Comparison of ENCODE assay signal across 20 cellular contexts in the genomic region with DNA sequence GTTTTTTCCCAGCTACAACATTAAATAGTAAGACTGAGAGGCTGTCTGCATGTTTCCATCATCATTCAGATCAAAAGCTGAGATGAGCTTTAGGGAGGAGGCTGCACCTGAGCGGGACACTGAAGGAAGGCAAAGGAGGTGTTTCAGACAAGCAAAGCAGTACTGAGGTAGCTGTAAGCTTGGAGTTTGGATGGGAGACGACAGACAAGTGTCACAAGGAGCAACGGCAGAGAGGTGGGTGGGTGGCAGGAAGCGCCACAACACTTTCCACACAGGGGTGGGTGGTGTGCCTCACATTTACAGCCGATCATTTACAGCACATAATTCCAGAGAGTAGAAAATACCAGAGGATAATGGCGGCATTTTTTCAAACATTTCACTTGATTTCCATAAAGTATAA.
"Had no signal": no experiment of that assay in that cellular context is flagged by ENCODE, and none has a peak within 500 bp of the region (broad histone marks: within the 10 kb centered on the region; RNA-seq: fewer than 3 reads in every experiment).

No MANE protein-coding gene starts in this region.

- H3K27me3 Mint-ChIP-seq: activated B cell treated with CpG ODN at 0.5 μM for 24 hours; activated naive CD4-positive, alpha-beta T cell treated with anti-CD3 and anti-CD28 coated beads, Interleukin-2, amount 10 ng/mL, durations not matched to agents 7 days and 5 days had no signal

- DNase-seq: activated B cell treated with CpG ODN at 0.5 μM for 24 hours; activated CD4-positive, alpha-beta T cell treated with anti-CD3 and anti-CD28 coated beads for 4 hours; activated effector memory CD4-positive, alpha-beta T cell treated with Interleukin-2 at 50 U/mL for 16 hours; activated naive CD4-positive, alpha-beta T cell treated with anti-CD3 and anti-CD28 coated beads, Interleukin-2, amount 10 ng/mL, durations not matched to agents 7 days and 5 days; activated T-cell treated with anti-CD3 and anti-CD28 coated beads, Interleukin-2, amount 50 U/mL, for 4 hours; brain microvascular endothelial cell; colonic mucosa; glutamatergic neuron; hippocampal formation; occipital lobe; right lobe of liver; stimulated activated CD4-positive, alpha-beta T cell treated with anti-CD3 and anti-CD28 coated beads, Interleukin-2, amount 100 ng/mL, for 48 hours; stimulated activated CD8-positive, alpha-beta memory T cell treated with anti-CD3 and anti-CD28 coated beads, Interleukin-4, amount 100 ng/mL, for 48 hours; stimulated activated naive CD4-positive, alpha-beta T cell treated with Interleukin-2 at 50 U/mL for 16 hours; substantia nigra; thyroid gland had no signal

- H3K4me3 ChIP-seq: ascending aorta, colonic mucosa, esophagus muscularis mucosa, right lobe of liver, thyroid gland had no signal

- ATAC-seq: activated T-cell treated with anti-CD3 and anti-CD28 coated beads, Interleukin-2, amount 50 U/mL, for 4 hours; right lobe of liver had no signal

- H3K9me3 ChIP-seq: ascending aorta, colonic mucosa, esophagus muscularis mucosa, right lobe of liver, thyroid gland had no signal

- H3K27me3 ChIP-seq: ascending aorta, brain microvascular endothelial cell, colonic mucosa, esophagus muscularis mucosa, right lobe of liver, thyroid gland had no signal

- H3K36me3 ChIP-seq: colonic mucosa had no signal

- H3K4me1 Mint-ChIP-seq: neural crest cell had no signal

- H3K4me3 Mint-ChIP-seq: activated B cell treated with CpG ODN at 0.5 μM for 24 hours; activated naive CD4-positive, alpha-beta T cell treated with anti-CD3 and anti-CD28 coated beads, Interleukin-2, amount 10 ng/mL, durations not matched to agents 7 days and 5 days; activated T-cell treated with anti-CD3 and anti-CD28 coated beads, Interleukin-2, amount 50 U/mL, for 4 hours; neural crest cell; T-helper 1 cell treated with Interleukin-12 subunit alpha and Interleukin-12 subunit beta and Interleukin-4 antibody, amounts not matched to agents 30 μg/mL and 1 μg/mL, for 36 hours had no signal

- H3K27ac Mint-ChIP-seq: activated B cell treated with CpG ODN at 0.5 μM for 24 hours; activated naive CD4-positive, alpha-beta T cell treated with anti-CD3 and anti-CD28 coated beads, Interleukin-2, amount 10 ng/mL, durations not matched to agents 7 days and 5 days; T-helper 1 cell treated with Interleukin-12 subunit alpha and Interleukin-12 subunit beta and Interleukin-4 antibody, amounts not matched to agents 30 μg/mL and 1 μg/mL, for 36 hours had no signal

- H3K4me1 ChIP-seq: ascending aorta, colonic mucosa, esophagus muscularis mucosa, right lobe of liver had no signal

- H3K9me3 Mint-ChIP-seq: activated B cell treated with CpG ODN at 0.5 μM for 24 hours; activated naive CD4-positive, alpha-beta T cell treated with anti-CD3 and anti-CD28 coated beads, Interleukin-2, amount 10 ng/mL, durations not matched to agents 7 days and 5 days; activated T-cell treated with anti-CD3 and anti-CD28 coated beads, Interleukin-2, amount 50 U/mL, for 4 hours; neural crest cell; T-helper 1 cell treated with Interleukin-12 subunit alpha and Interleukin-12 subunit beta and Interleukin-4 antibody, amounts not matched to agents 30 μg/mL and 1 μg/mL, for 36 hours had no signal

- H3K27ac ChIP-seq: ascending aorta, brain microvascular endothelial cell, colonic mucosa, esophagus muscularis mucosa, right lobe of liver, thyroid gland had no signal
